10 cellular contexts compared by ENCODE assay signal in genomic region chr15:67090297-67091072, GRCh38. TPM values are rescaled to one million over a fixed set of nuclear protein-coding genes. Genes with fewer than 3 reads are reported as not detected.
DNase-seq lines count a peak whose midpoint lies in the region; ATAC-seq and TF ChIP-seq lines count a peak whose summit lies in the region.
"Had no signal": no experiment of that assay in that cellular context is flagged by ENCODE, and none has a peak within 500 bp of the region (broad histone marks: within the 10 kb centered on the region; RNA-seq: fewer than 3 reads in every experiment).

No MANE protein-coding gene starts in this region.

- no peak overlapping the region for H2AFZ ChIP-seq in SK-N-SH (ENCODE audit: low read depth)
- H2AFZ ChIP-seq in fibroblast of lung (ENCODE audit: low read length) = no peak overlapping the region

- H3K79me2 ChIP-seq in SK-N-SH (ENCODE audit: insufficient read depth) (peaks cover 93% of the 10 kb centered on the region), fibroblast of lung (ENCODE audit: control insufficient read depth, insufficient read depth, low read length) (peaks cover 99% of the 10 kb centered on the region)

- no peak for TF ChIP-seq RAD21 in SK-N-SH (IDR thresholded peaks at IDR 0.05; ENCODE audit: low read length)

- H3K9ac ChIP-seq in SK-N-SH (peak overlapping the region; percentile 50; the same call in 1 of the 2 replicates), fibroblast of lung (ENCODE audit: insufficient read depth, low read length) (no peak overlapping the region)
- H3K9ac ChIP-seq: KMS-11 had no signal

- H3K4me2 ChIP-seq in SK-N-SH (peak overlapping the region; percentile 58), fibroblast of lung (ENCODE audit: extremely low read depth, insufficient read depth, low read length) (peak overlapping the region; percentile 67)

- POLR2A ChIA-PET in SK-N-SH (lab: Yijun Ruan, JAX) = interaction anchor here (0.6 kb wide), 1 partner anchor 11 kb away, joined by 3 read pairs; no protein-coding TSS in a partner anchor

- H3K4me3 ChIP-seq in SK-N-SH (ENCODE audit: low read depth in 2 of 2, low read length in 1 of 2) (peak overlapping the region; percentile 1 to 23; a peak in 2 of 4 replicates), fibroblast of lung (replicated peaks in 1 of 4; ENCODE audit: control extremely low read depth in 1 of 4, insufficient read depth in 1 of 4, low read depth in 3 of 4, low read length in 4 of 4) (no peak overlapping the region)

- H3K4me3 Mint-ChIP-seq in activated CD8-positive, alpha-beta memory T cell treated with anti-CD3 and anti-CD28 coated beads, Interleukin-2, amount 10 ng/mL, durations not matched to agents 7 days and 5 days = peak overlapping the region; percentile 58
- peak overlapping the region; percentile 71 for H3K4me3 Mint-ChIP-seq in stimulated activated effector memory CD8-positive, alpha-beta T cell treated with anti-CD3 and anti-CD28 coated beads, Interleukin-12 subunit alpha, Interleukin-12 subunit beta, amount 100 ng/mL, for 72 hours

- peaks cover 47% of the 10 kb centered on the region for H3K36me3 Mint-ChIP-seq in activated CD8-positive, alpha-beta memory T cell treated with anti-CD3 and anti-CD28 coated beads, Interleukin-2, amount 10 ng/mL, durations not matched to agents 7 days and 5 days
- peaks cover 41% of the 10 kb centered on the region for H3K36me3 Mint-ChIP-seq in stimulated activated effector memory CD8-positive, alpha-beta T cell treated with anti-CD3 and anti-CD28 coated beads, Interleukin-12 subunit alpha, Interleukin-12 subunit beta, amount 100 ng/mL, for 72 hours

- no peaks in the 10 kb centered on the region for H3K27me3 Mint-ChIP-seq in activated CD8-positive, alpha-beta memory T cell treated with anti-CD3 and anti-CD28 coated beads, Interleukin-2, amount 10 ng/mL, durations not matched to agents 7 days and 5 days

- H3K27ac Mint-ChIP-seq in activated CD8-positive, alpha-beta memory T cell treated with anti-CD3 and anti-CD28 coated beads, Interleukin-2, amount 10 ng/mL, durations not matched to agents 7 days and 5 days = peak overlapping the region; percentile 86
- H3K27ac Mint-ChIP-seq in stimulated activated effector memory CD8-positive, alpha-beta T cell treated with anti-CD3 and anti-CD28 coated beads, Interleukin-12 subunit alpha, Interleukin-12 subunit beta, amount 100 ng/mL, for 72 hours = peak overlapping the region; percentile 93

- no peaks in the 10 kb centered on the region for H3K9me2 ChIP-seq in SK-N-SH

- 45% methylated on average over 7 of the region's 7 CpGs for WGBS in SK-N-SH (ENCODE audit: low lambda C conversion rate)

- ATAC-seq in activated CD8-positive, alpha-beta memory T cell treated with anti-CD3 and anti-CD28 coated beads, Interleukin-2, amount 10 ng/mL, durations not matched to agents 7 days and 5 days = peak; percentile 1
- no peak for ATAC-seq in stimulated activated effector memory CD8-positive, alpha-beta T cell treated with anti-CD3 and anti-CD28 coated beads, Interleukin-12 subunit alpha, Interleukin-12 subunit beta, amount 100 ng/mL, for 72 hours

- CTCF ChIA-PET in activated CD8-positive, alpha-beta memory T cell treated with anti-CD3 and anti-CD28 coated beads, Interleukin-2, amount 10 ng/mL, durations not matched to agents 7 days and 5 days (lab: Charles Lee) = interaction anchor here (0.7 to 4.6 kb wide), 5 partner anchors 11 to 46 kb away, joined by 3 to 20 read pairs (median 3); partner anchors contain the start of gene SMAD3
- CTCF ChIA-PET in SK-N-SH (lab: Yijun Ruan, JAX) = interaction anchor here (1.1 to 1.3 kb wide), 3 partner anchors 18 to 41 kb away, joined by 3 read pairs; no protein-coding TSS in a partner anchor

- H3K36me3 ChIP-seq in SK-N-SH (replicated peaks in 1 of 2; ENCODE audit: control insufficient read depth in 1 of 2, insufficient read depth in 2 of 2, low read length in 1 of 2) (peaks cover 0 to 3% of the 10 kb centered on the region in 2 experiments), fibroblast of lung (ENCODE audit: control insufficient read depth, insufficient read depth, low read length) (peaks cover 15% of the 10 kb centered on the region)

- peaks cover 100% of the 10 kb centered on the region for H3K4me1 Mint-ChIP-seq in activated CD8-positive, alpha-beta memory T cell treated with anti-CD3 and anti-CD28 coated beads, Interleukin-2, amount 10 ng/mL, durations not matched to agents 7 days and 5 days
- H3K4me1 Mint-ChIP-seq in stimulated activated effector memory CD8-positive, alpha-beta T cell treated with anti-CD3 and anti-CD28 coated beads, Interleukin-12 subunit alpha, Interleukin-12 subunit beta, amount 100 ng/mL, for 72 hours = peaks cover 99% of the 10 kb centered on the region

- H3K9me3 Mint-ChIP-seq in activated CD8-positive, alpha-beta memory T cell treated with anti-CD3 and anti-CD28 coated beads, Interleukin-2, amount 10 ng/mL, durations not matched to agents 7 days and 5 days (ENCODE audit: low read depth) = no peaks in the 10 kb centered on the region
- no peaks in the 10 kb centered on the region for H3K9me3 Mint-ChIP-seq in stimulated activated effector memory CD8-positive, alpha-beta T cell treated with anti-CD3 and anti-CD28 coated beads, Interleukin-12 subunit alpha, Interleukin-12 subunit beta, amount 100 ng/mL, for 72 hours

- TF ChIP-seq CTCF in SK-N-SH (IDR thresholded peaks at IDR 0.05) (no peak), fibroblast of lung (conservative IDR thresholded peaks at IDR 0.05 in 1 of 2, IDR thresholded peaks at IDR 0.05 in 1 of 2; ENCODE audit: low read depth in 1 of 2, low read length in 2 of 2) (no peak)

- no peak for DNase-seq in activated CD8-positive, alpha-beta memory T cell treated with anti-CD3 and anti-CD28 coated beads, Interleukin-2, amount 10 ng/mL, durations not matched to agents 7 days and 5 days
- no peak for DNase-seq in activated CD8-positive, alpha-beta memory T cell treated with anti-CD3 and anti-CD28 coated beads for 24 hours
- DNase-seq in SK-N-SH (no peak), fibroblast of lung (ENCODE audit: low read depth in 2 of 2) (no peak), cerebellar cortex (ENCODE audit: low spot score) (no peak), kidney tubule cell (ENCODE audit: low spot score) (no peak)
- DNase-seq in stimulated activated effector memory CD8-positive, alpha-beta T cell treated with anti-CD3 and anti-CD28 coated beads, Interleukin-12 subunit alpha, Interleukin-12 subunit beta, amount 100 ng/mL, for 72 hours (ENCODE audit: low spot score in 2 of 2) = no peak
- no peak for DNase-seq in effector CD4-positive, alpha-beta T cell
- DNase-seq: glutamatergic neuron had no signal

- H3K27me3 ChIP-seq in SK-N-SH (ENCODE audit: insufficient read depth) (no peaks in the 10 kb centered on the region), fibroblast of lung (ENCODE audit: control insufficient read depth, insufficient read depth, low read length) (no peaks in the 10 kb centered on the region)

- TF ChIP-seq EP300 in SK-N-SH (IDR thresholded peaks at IDR 0.05; ENCODE audit: borderline replicate concordance in 1 of 2, low read depth in 1 of 2, low read length in 1 of 2) = no peak

- peaks cover 11% of the 10 kb centered on the region for H3F3A ChIP-seq in SK-N-SH (replicated peaks; ENCODE audit: insufficient read depth)

- H3K4me1 ChIP-seq in SK-N-SH (ENCODE audit: control insufficient read depth in 1 of 2, insufficient read depth in 2 of 2, low read depth in 1 of 2, low read length in 1 of 2) (peaks cover 48 to 50% of the 10 kb centered on the region in 2 experiments), fibroblast of lung (ENCODE audit: control insufficient read depth, extremely low read depth, insufficient read depth, low read length) (peaks cover 60% of the 10 kb centered on the region)

- H4K20me1 ChIP-seq in SK-N-SH (ENCODE audit: insufficient read depth) = peaks cover 58% of the 10 kb centered on the region
- H4K20me1 ChIP-seq in fibroblast of lung (ENCODE audit: control insufficient read depth, extremely low read depth, insufficient read depth, low read length) = peaks cover 2% of the 10 kb centered on the region

- H3K27ac ChIP-seq in SK-N-SH (ENCODE audit: low read depth in 2 of 2, low read length in 1 of 2) (peak overlapping the region; percentile 56 to 85), fibroblast of lung (ENCODE audit: insufficient read depth, low read length) (peak overlapping the region; percentile 75)

- H3K9me3 ChIP-seq in SK-N-SH = no peaks in the 10 kb centered on the region
- no peaks in the 10 kb centered on the region for H3K9me3 ChIP-seq in fibroblast of lung (ENCODE audit: control insufficient read depth, insufficient read depth, low read depth, low read length)

TF ChIP-seq in SK-N-SH, 30 proteins besides CTCF, POLR2A, EP300 and RAD21:
- TF ChIP-seq IRF3 (IDR thresholded peaks at IDR 0.05; ENCODE audit: low read depth, low read length) (no peak), RCOR1 (IDR thresholded peaks at IDR 0.05; ENCODE audit: low read length) (peak; percentile 7; the same call in 1 of the 2 replicates)

RNA-seq across cellular contexts. Expression of gene SMAD3, which starts 25.1 kb away (rescaled TPM):
- total RNA-seq in activated CD8-positive, alpha-beta memory T cell treated with anti-CD3 and anti-CD28 coated beads, Interleukin-2, amount 10 ng/mL, durations not matched to agents 7 days and 5 days = 10 to 100 TPM; 87.1 to 88.0 TPM
- polyA plus RNA-seq in SK-N-SH (2012; rRNA removed) = 18.0 and 19.5 TPM in 2 replicates
- 12.0 and 14.6 TPM in 2 replicates for polyA plus RNA-seq in SK-N-SH (2012; cell fraction: cytosol; rRNA removed)
- polyA plus RNA-seq in SK-N-SH (2012; cell fraction: nucleus; rRNA removed) = 47.4 and 59.5 TPM in 2 replicates
- 48.8 and 69.9 TPM in 2 replicates for total RNA-seq in fibroblast of lung
- 173 and 210 TPM in 2 replicates for polyA plus RNA-seq in fibroblast of lung
- 201 and 211 TPM in 2 replicates for polyA plus RNA-seq in fibroblast of lung (2012)
- 738 and 1,027 TPM in 2 replicates for polyA minus RNA-seq in fibroblast of lung (ENCODE audit: low replicate concordance)

Comparison
In these comparisons a context has a peak if more than half of its experiments do, and no peak if none do; other contexts are left out.
1. H3K4me3 ChIP-seq: peak in SK-N-SH (2 of 2); none in fibroblast of lung (0 of 4).